Comparison of ENCODE assay signal across 17 cellular contexts in genomic region chr13:50132937-50133276, GRCh38.
DNase-seq lines count a peak whose midpoint lies in the region; ATAC-seq and TF ChIP-seq lines count a peak whose summit lies in the region.
"Had no signal": no experiment of that assay in that cellular context is flagged by ENCODE, and none has a peak within 500 bp of the region (broad histone marks: within the 10 kb centered on the region; RNA-seq: fewer than 3 reads in every experiment).

No MANE protein-coding gene starts in this region.

- intact Hi-C loops in CD4-positive, alpha-beta memory T cell (cut with micrococcal nuclease) = loop anchor here (5.0 kb wide), 1 partner anchor 636 kb away; the partner anchor contains the start of gene PHF11
- intact Hi-C loops in tibial artery (cut with DNase I; ENCODE audit: low total_unique reads) = no loop called here

- peak overlapping the region in 1 of 2 donors; percentile 32 for H3K4me3 ChIP-seq in CD4-positive, alpha-beta memory T cell (ENCODE audit: low read length in 2 of 2)
- peak overlapping the region; percentile 2 for H3K4me3 ChIP-seq in endodermal cell (ENCODE audit: low read length)
- H3K4me3 ChIP-seq in tibial artery = no peak overlapping the region
- H3K4me3 ChIP-seq: GM12878, thoracic aorta had no signal

- CTCF ChIA-PET in CD4-positive, alpha-beta memory T cell (lab: Charles Lee; ENCODE audit: partially characterized antibody) = interaction anchor here (1.0 to 1.4 kb wide), 2 partner anchors 136 to 779 kb away, joined by 3 read pairs; partner anchors contain the start of gene TRIM13
- CTCF ChIA-PET in T-cell (lab: Charles Lee) = no interaction called here

- H3K4me1 ChIP-seq in CD4-positive, alpha-beta memory T cell (ENCODE audit: insufficient read depth, low read length) = peaks cover 52% of the 10 kb centered on the region
- H3K4me1 ChIP-seq in endodermal cell (ENCODE audit: control insufficient read depth, insufficient read depth, low read length) = peaks cover 14% of the 10 kb centered on the region
- peaks cover 0 to 25% (median 10%) of the 10 kb centered on the region in 4 donors for H3K4me1 ChIP-seq in tibial artery

- H3K4me3 Mint-ChIP-seq in CD4-positive, alpha-beta memory T cell = peak overlapping the region; percentile 71 to 91 (median 80)
- H3K4me3 Mint-ChIP-seq in T-cell (peak overlapping the region; percentile 44 to 85 (median 75)), endodermal cell (peak overlapping the region; percentile 38), neural crest cell (peak overlapping the region; percentile 89)

- ATAC-seq in T-cell (replicated peaks in 1 of 4) = no peak
- ATAC-seq: activated naive CD4-positive, alpha-beta T cell treated with anti-CD3 and anti-CD28 coated beads, Interleukin-2, amount 50 U/mL, for 72 hours; GM12878 had no signal

- H3K27ac ChIP-seq in CD4-positive, alpha-beta memory T cell (ENCODE audit: low read depth, low read length) = no peak overlapping the region
- H3K27ac ChIP-seq in endodermal cell (ENCODE audit: low read depth, low read length) = no peak overlapping the region
- H3K27ac ChIP-seq in tibial artery = no peak overlapping the region
- H3K27ac ChIP-seq: thoracic aorta had no signal

- TF ChIP-seq CTCF in endodermal cell (conservative IDR thresholded peaks at IDR 0.05) (peak; percentile 17), neural crest cell (conservative IDR thresholded peaks at IDR 0.05) (no peak), tibial artery (IDR thresholded peaks at IDR 0.05) (no peak)

- H3K36me3 Mint-ChIP-seq in CD4-positive, alpha-beta memory T cell = peaks cover 0 to 9% of the 10 kb centered on the region in 2 donors
- no peaks in the 10 kb centered on the region for H3K36me3 Mint-ChIP-seq in T-cell
- H3K36me3 Mint-ChIP-seq in endodermal cell (ENCODE audit: low read depth) = no peaks in the 10 kb centered on the region
- peaks cover 6% of the 10 kb centered on the region for H3K36me3 Mint-ChIP-seq in neural crest cell (ENCODE audit: low read depth)

- H3K9me3 Mint-ChIP-seq in CD4-positive, alpha-beta memory T cell = peaks cover 0 to 10% (median 2%) of the 10 kb centered on the region in 8 donors
- H3K9me3 Mint-ChIP-seq in T-cell = no peaks in the 10 kb centered on the region
- H3K9me3 Mint-ChIP-seq in endodermal cell = no peaks in the 10 kb centered on the region
- no peaks in the 10 kb centered on the region for H3K9me3 Mint-ChIP-seq in neural crest cell
- H3K9me3 Mint-ChIP-seq: activated naive CD4-positive, alpha-beta T cell treated with anti-CD3 and anti-CD28 coated beads, Interleukin-2, amount 50 U/mL, for 72 hours had no signal

- H3K9ac ChIP-seq in endodermal cell (ENCODE audit: extremely low read depth, low read length, poor library complexity, severe bottlenecking) = no peak overlapping the region

- peaks cover 20 to 46% of the 10 kb centered on the region in 2 donors for H3K27me3 Mint-ChIP-seq in CD4-positive, alpha-beta memory T cell
- H3K27me3 Mint-ChIP-seq in T-cell (peaks cover 44 to 60% of the 10 kb centered on the region in 2 donors), endodermal cell (ENCODE audit: insufficient read depth) (peaks cover 96% of the 10 kb centered on the region), neural crest cell (ENCODE audit: low read depth) (peaks cover 92% of the 10 kb centered on the region)

- POLR2A ChIA-PET in CD4-positive, alpha-beta memory T cell (lab: Charles Lee; ENCODE audit: partially characterized antibody) = interaction anchor here (0.8 to 14.7 kb wide), 5 partner anchors 8 to 378 kb away, joined by 3 to 648 read pairs (median 4); partner anchors contain the start of gene TRIM13
- POLR2A ChIA-PET in T-cell (lab: Charles Lee) = no interaction called here

- H3K36me3 ChIP-seq in CD4-positive, alpha-beta memory T cell (ENCODE audit: insufficient read depth, low read length) = no peaks in the 10 kb centered on the region
- no peaks in the 10 kb centered on the region for H3K36me3 ChIP-seq in endodermal cell (ENCODE audit: control insufficient read depth, insufficient read depth, low read length)
- H3K36me3 ChIP-seq in tibial artery = no peaks in the 10 kb centered on the region
- H3K36me3 ChIP-seq: thoracic aorta had no signal

- H3K27me3 ChIP-seq in CD4-positive, alpha-beta memory T cell (ENCODE audit: insufficient read depth, low read length) = peaks cover 39% of the 10 kb centered on the region
- H3K27me3 ChIP-seq in endodermal cell (ENCODE audit: control insufficient read depth, insufficient read depth, low read length, poor library complexity, severe bottlenecking) = peaks cover 100% of the 10 kb centered on the region
- peaks cover 2 to 15% of the 10 kb centered on the region in 2 donors for H3K27me3 ChIP-seq in tibial artery

- DNase-seq in CD4-positive, alpha-beta memory T cell = no peak
- DNase-seq in T-cell = no peak
- DNase-seq in endodermal cell = peak; percentile 54
- DNase-seq in neural crest cell (ENCODE audit: low read depth, low spot score) = no peak
- no peak for DNase-seq in globus pallidus (ENCODE audit: low spot score)
- DNase-seq in SKM-1 treated with dmso at 0.1 percent for 144 hours (lab: John Stamatoyannopoulos, UW; ENCODE audit: unreplicated experiment) = no peak
- DNase-seq in NCI-H2171 (lab: John Stamatoyannopoulos, UW) = no peak
- no peak for DNase-seq in tibial artery
- DNase-seq: effector CD8-positive, alpha-beta T cell; GDM1; IMR-90; NCI-H187; NK-92 treated with Interleukin-12 subunit alpha and Interleukin-12 subunit beta, amount 100 ng/mL, for 24 hours; SW 1271 had no signal

- peaks cover 24 to 49% (median 37%) of the 10 kb centered on the region in 4 donors for H3K4me1 Mint-ChIP-seq in CD4-positive, alpha-beta memory T cell
- H3K4me1 Mint-ChIP-seq in T-cell = peaks cover 39 to 46% (median 40%) of the 10 kb centered on the region in 3 donors
- peaks cover 29% of the 10 kb centered on the region for H3K4me1 Mint-ChIP-seq in endodermal cell
- peaks cover 50% of the 10 kb centered on the region for H3K4me1 Mint-ChIP-seq in neural crest cell

- WGBS in endodermal cell (ENCODE audit: insufficient coverage in 1 of 2, insufficient read length in 1 of 2), 2 experiments = 4 to 5% methylated on average over 13 to 15 of the region's 15 CpGs

- H3K9me3 ChIP-seq in CD4-positive, alpha-beta memory T cell (ENCODE audit: control insufficient read depth in 1 of 2, low read length in 2 of 2) = no peaks in the 10 kb centered on the region
- H3K9me3 ChIP-seq in endodermal cell (ENCODE audit: control insufficient read depth, low read length) (no peaks in the 10 kb centered on the region), tibial artery (no peaks in the 10 kb centered on the region)
- H3K9me3 ChIP-seq: thoracic aorta had no signal

- peak overlapping the region in 3 of 7 donors; percentile 64 to 99 (median 88) for H3K27ac Mint-ChIP-seq in CD4-positive, alpha-beta memory T cell
- peak overlapping the region in 1 of 2 donors; percentile 71 for H3K27ac Mint-ChIP-seq in T-cell
- H3K27ac Mint-ChIP-seq in endodermal cell = no peak overlapping the region
- H3K27ac Mint-ChIP-seq in neural crest cell (ENCODE audit: unreplicated experiment) = no peak overlapping the region
- H3K27ac Mint-ChIP-seq: activated naive CD4-positive, alpha-beta T cell treated with anti-CD3 and anti-CD28 coated beads, Interleukin-2, amount 50 U/mL, for 72 hours had no signal

Comparison
In these comparisons a context has a peak if more than half of its experiments do, and no peak if none do; other contexts are left out.
1. H3K4me3 Mint-ChIP-seq: peak in every context shown above with its lines; median percentile 89 in neural crest cell; 80 in CD4-positive, alpha-beta memory T cell; 75 in T-cell; 38 in endodermal cell.